In the genomic region with DNA sequence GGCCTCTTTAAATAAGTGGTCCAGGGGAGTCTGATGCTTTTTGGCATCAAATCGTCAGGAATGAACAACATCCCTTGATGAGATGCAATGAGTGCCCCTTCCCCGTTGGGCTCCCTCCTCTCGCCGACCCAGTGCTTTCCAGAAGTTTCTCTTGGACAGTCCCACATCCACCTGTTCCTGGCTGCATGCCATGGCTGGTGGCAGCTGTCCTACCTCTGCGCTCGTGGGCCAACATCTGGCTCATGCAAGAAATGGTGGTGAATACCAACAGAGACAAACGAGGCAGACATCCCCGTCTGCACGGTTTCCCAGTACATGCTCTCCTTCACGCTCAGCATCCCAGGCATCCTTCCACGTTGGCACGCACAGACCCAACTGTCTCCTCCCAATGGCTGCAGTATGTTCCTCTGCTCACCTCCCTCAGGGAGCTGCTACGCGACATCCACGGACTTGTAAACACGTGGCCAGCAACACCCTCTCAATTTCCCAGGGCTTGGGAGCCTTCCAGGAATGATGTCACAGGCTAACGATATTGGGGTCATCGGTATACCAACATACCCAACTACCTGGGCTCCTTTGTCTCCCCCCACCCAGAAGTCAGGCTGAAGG, we compare ENCODE assay signal across 21 cellular contexts. TPM values are rescaled to one million over a fixed set of nuclear protein-coding genes. Genes with fewer than 3 reads are reported as not detected.
DNase-seq lines count a peak whose midpoint lies in the region; ATAC-seq, FAIRE-seq and TF ChIP-seq lines count a peak whose summit lies in the region.
"Had no signal": no experiment of that assay in that cellular context is flagged by ENCODE, and none has a peak within 500 bp of the region (broad histone marks: within the 10 kb centered on the region; RNA-seq: fewer than 3 reads in every experiment).

No MANE protein-coding gene starts in this region.

- H3K4me1 ChIP-seq in Caco-2 (peaks cover 33% of the 10 kb centered on the region), HepG2 (ENCODE audit: insufficient read depth, low read length) (peaks cover 69% of the 10 kb centered on the region), neuronal stem cell (ENCODE audit: control insufficient read depth in 2 of 2, insufficient read depth in 1 of 2, low read depth in 1 of 2, low read length in 2 of 2) (peaks cover 0 to 5% of the 10 kb centered on the region in 2 donors)

- TF ChIP-seq CTCF in Caco-2 (IDR thresholded peaks at IDR 0.05; ENCODE audit: insufficient read depth in 1 of 2, low read depth in 1 of 2, low read length in 1 of 2, severe bottlenecking in 1 of 2, unreplicated experiment in 1 of 2) (no peak), HepG2 (CRISPR knock-in tag; IDR thresholded peaks at IDR 0.05) (no peak)

- H3K9ac ChIP-seq in HepG2 (ENCODE audit: insufficient read depth, low read depth, low read length) (no peak overlapping the region), neuronal stem cell (ENCODE audit: low read depth, low read length, poor library complexity) (no peak overlapping the region)

- POLR2A ChIA-PET in Caco-2 (lab: Charles Lee) (no interaction called here), HepG2 (lab: Yijun Ruan, JAX) (no interaction called here)

- H3K9me3 ChIP-seq in Caco-2 (no peaks in the 10 kb centered on the region), T-helper 17 cell (ENCODE audit: control insufficient read depth, low read length, poor library complexity, severe bottlenecking) (no peaks in the 10 kb centered on the region), HepG2 (ENCODE audit: low read length) (no peaks in the 10 kb centered on the region), neuronal stem cell (replicated peaks in 1 of 2; ENCODE audit: control insufficient read depth in 2 of 2, insufficient read depth in 1 of 2, low read depth in 1 of 2, low read length in 2 of 2) (no peaks in the 10 kb centered on the region)

- BruUV-seq in Caco-2 (replicated peaks; lab: Mats Ljungman, UMichigan) (no TSS peak), HepG2 (replicated peaks; lab: Mats Ljungman, UMichigan) (no TSS peak)

- H3K4me3 ChIP-seq in Caco-2 (ENCODE audit: low read depth, low read length) (no peak overlapping the region), HepG2 (replicated peaks in 1 of 3; ENCODE audit: insufficient read depth in 1 of 3, low read depth in 2 of 3, low read length in 3 of 3) (no peak overlapping the region), neuronal stem cell (ENCODE audit: low read length in 2 of 2) (no peak overlapping the region)

- no peaks in the 10 kb centered on the region for H3K9me3 Mint-ChIP-seq in Caco-2 (ENCODE audit: unreplicated experiment)
- peaks cover 0 to 3% of the 10 kb centered on the region in 2 donors for H3K9me3 Mint-ChIP-seq in activated naive CD4-positive, alpha-beta T cell treated with anti-CD3 and anti-CD28 coated beads, Interleukin-2, amount 50 U/mL, for 72 hours
- H3K9me3 Mint-ChIP-seq: CD4-positive, alpha-beta T cell; IgD-negative memory B cell had no signal

- CTCF ChIA-PET in Caco-2 (lab: Charles Lee) (no interaction called here), HepG2 (lab: Yijun Ruan, JAX; ENCODE audit: low intra/inter-chr PET ratio, low total read pairs) (interaction anchor here (1.4 kb wide), 1 partner anchor 65 kb away, joined by 4 read pairs; no protein-coding TSS in a partner anchor)

- H3K27me3 ChIP-seq in Caco-2 (replicated peaks; ENCODE audit: control insufficient read depth, insufficient read depth, low read length) (no peaks in the 10 kb centered on the region), HepG2 (ENCODE audit: control insufficient read depth in 1 of 2, insufficient read depth in 2 of 2, low read length in 2 of 2) (no peaks in the 10 kb centered on the region), neuronal stem cell (ENCODE audit: control insufficient read depth in 3 of 3, insufficient read depth in 3 of 3, low read depth in 1 of 3, low read length in 3 of 3) (no peaks in the 10 kb centered on the region)

- ATAC-seq in T-helper 17 cell, result no peak
- no peak for ATAC-seq in HepG2
- ATAC-seq in GM19035 (IDR thresholded peaks at IDR 0.05; ENCODE audit: unreplicated experiment), result no peak
- no peak for ATAC-seq in activated naive CD4-positive, alpha-beta T cell treated with anti-CD3 and anti-CD28 coated beads, Interleukin-2, amount 50 U/mL, for 72 hours

- H3K79me1 ChIP-seq in neuronal stem cell (ENCODE audit: low read depth, low read length), result peaks cover 2% of the 10 kb centered on the region

- FAIRE-seq in HepG2 (lab: Jason Lieb, UNC), result no peak

- TF ChIP-seq RAD21 in HepG2 (CRISPR knock-in tag; IDR thresholded peaks at IDR 0.05), result no peak

- no peak overlapping the region for H2AFZ ChIP-seq in HepG2 (ENCODE audit: low read length)
- no peak overlapping the region for H2AFZ ChIP-seq in neuronal stem cell (ENCODE audit: low read length)

- H4K20me1 ChIP-seq in HepG2 (ENCODE audit: insufficient read depth, low read length), result no peaks in the 10 kb centered on the region

- TF ChIP-seq EP300 in HepG2 (IDR thresholded peaks at IDR 0.05; ENCODE audit: low read depth in 2 of 2, low read length in 2 of 2) (no peak), HepG2 (CRISPR knock-in tag; IDR thresholded peaks at IDR 0.05; ENCODE audit: borderline replicate concordance) (no peak)

- peak overlapping the region; percentile 51 for H3K27ac Mint-ChIP-seq in Caco-2 (ENCODE audit: unreplicated experiment)
- no peak overlapping the region for H3K27ac Mint-ChIP-seq in T-helper 17 cell
- H3K27ac Mint-ChIP-seq in activated naive CD4-positive, alpha-beta T cell treated with anti-CD3 and anti-CD28 coated beads, Interleukin-2, amount 50 U/mL, for 72 hours, result no peak overlapping the region
- H3K27ac Mint-ChIP-seq: B cell; CD4-positive, alpha-beta T cell; IgD-negative memory B cell had no signal

- H3K79me2 ChIP-seq in HepG2 (ENCODE audit: insufficient read depth, low read length), result no peaks in the 10 kb centered on the region

- H4K91ac ChIP-seq in neuronal stem cell (ENCODE audit: low read depth, low read length, poor library complexity), result no peak overlapping the region

- no peak overlapping the region for H2AK5ac ChIP-seq in neuronal stem cell (ENCODE audit: low read depth, low read length)

- H3K36me3 Mint-ChIP-seq in Caco-2 (ENCODE audit: insufficient read depth, unreplicated experiment) (peaks cover 5% of the 10 kb centered on the region), T-helper 17 cell (ENCODE audit: low read depth) (no peaks in the 10 kb centered on the region)
- H3K36me3 Mint-ChIP-seq in activated naive CD4-positive, alpha-beta T cell treated with anti-CD3 and anti-CD28 coated beads, Interleukin-2, amount 50 U/mL, for 72 hours, result no peaks in the 10 kb centered on the region

- H3K4me2 ChIP-seq in HepG2 (ENCODE audit: low read depth, low read length) (no peak overlapping the region), neuronal stem cell (ENCODE audit: insufficient read depth, low read length, poor library complexity, severe bottlenecking) (no peak overlapping the region)

- no peak overlapping the region for H3K14ac ChIP-seq in neuronal stem cell (ENCODE audit: low read length)

- in situ Hi-C loops in HepG2 (cut with HindIII; ENCODE audit: extremely low pct_ligation_motif_present, low pct_unique_long_range_greater_than_20kb), result no loop called here

- WGBS in HepG2 (ENCODE audit: low lambda C conversion rate), result 97% methylated on average over 18 of the region's 18 CpGs
- no CpG with 5 or more reads among the region's 18 CpGs for WGBS in neuronal stem cell (ENCODE audit: extremely low coverage in 2 of 2, insufficient read length in 2 of 2, insufficient replicate concordance in 1 of 2), 2 donors

- H2BK15ac ChIP-seq in neuronal stem cell (ENCODE audit: low read length), result no peak overlapping the region

- DNase-seq in Caco-2 (no peak), T-helper 17 cell (no peak), HepG2 (ENCODE audit: low spot score) (no peak), neuronal stem cell (ENCODE audit: low spot score) (no peak), NCI-H2196 treated with DMSO at 0.1 percent for 48 hours (lab: John Stamatoyannopoulos, UW; ENCODE audit: unreplicated experiment) (no peak)
- DNase-seq in activated CD4-positive, alpha-beta T cell treated with anti-CD3 and anti-CD28 coated beads, Interleukin-2, amount 50 U/mL, for 48 hours, result no peak
- DNase-seq in activated naive CD4-positive, alpha-beta T cell treated with anti-CD3 and anti-CD28 coated beads, Interleukin-2, amount 50 U/mL, for 72 hours (ENCODE audit: low spot score in 2 of 2), result no peak
- DNase-seq: CD4-positive, alpha-beta T cell; DMS153; DMS79; GDM1; HCEC 1CT; Karpas-422; KBM-7 had no signal

- H2BK5ac ChIP-seq in neuronal stem cell (ENCODE audit: low read length), result no peak overlapping the region

- no peak for TF ChIP-seq POLR2A in HepG2 (IDR thresholded peaks at IDR 0.05; ENCODE audit: insufficient read depth in 1 of 2, low read depth in 2 of 2, low read length in 2 of 2)

- H3K27me3 Mint-ChIP-seq in Caco-2 (ENCODE audit: insufficient read depth, unreplicated experiment) (no peaks in the 10 kb centered on the region), T-helper 17 cell (no peaks in the 10 kb centered on the region)
- H3K27me3 Mint-ChIP-seq: B cell; CD4-positive, alpha-beta T cell; IgD-negative memory B cell had no signal

- H3K36me3 ChIP-seq in Caco-2 (ENCODE audit: control insufficient read depth, insufficient read depth, low read length) (no peaks in the 10 kb centered on the region), HepG2 (replicated peaks in 1 of 2; ENCODE audit: control insufficient read depth in 1 of 2, insufficient read depth in 2 of 2, low read length in 2 of 2) (no peaks in the 10 kb centered on the region; a peak in 1 of 5 replicates), neuronal stem cell (replicated peaks in 1 of 2; ENCODE audit: control insufficient read depth in 2 of 2, insufficient read depth in 2 of 2, low read length in 2 of 2) (no peaks in the 10 kb centered on the region)

- H2BK120ac ChIP-seq in neuronal stem cell (ENCODE audit: low read depth, low read length), result no peak overlapping the region

- H3K27ac ChIP-seq in HepG2 (ENCODE audit: extremely low read length, insufficient read depth, low read length) (peak overlapping the region; percentile 37), neuronal stem cell (replicated peaks; ENCODE audit: low read length) (no peak overlapping the region)
- H3K27ac ChIP-seq: C4-2B, HL-60 had no signal

- no peak overlapping the region for H4K8ac ChIP-seq in neuronal stem cell (ENCODE audit: low read depth, low read length)

- peak overlapping the region; percentile 6 for H3K18ac ChIP-seq in neuronal stem cell (ENCODE audit: low read length)

- peak overlapping the region; percentile 50 for H3K23ac ChIP-seq in neuronal stem cell (ENCODE audit: low read depth, low read length, poor library complexity)

- no peak overlapping the region for H3K4me3 Mint-ChIP-seq in Caco-2 (ENCODE audit: unreplicated experiment)
- peak overlapping the region; percentile 39 for H3K4me3 Mint-ChIP-seq in T-helper 17 cell
- H3K4me3 Mint-ChIP-seq: B cell; CD4-positive, alpha-beta T cell; IgD-negative memory B cell had no signal

- H3K4me1 Mint-ChIP-seq in Caco-2 (ENCODE audit: low read depth, unreplicated experiment), result peaks cover 19% of the 10 kb centered on the region
- no peaks in the 10 kb centered on the region for H3K4me1 Mint-ChIP-seq in T-helper 17 cell
- H3K4me1 Mint-ChIP-seq: B cell had no signal

- no peak overlapping the region for H3K4ac ChIP-seq in neuronal stem cell (ENCODE audit: low read length)

- H2BK12ac ChIP-seq in neuronal stem cell (ENCODE audit: low read length), result no peak overlapping the region

- intact Hi-C loops in Caco-2 (cut with micrococcal nuclease; ENCODE audit: unreplicated experiment) (no loop called here), HepG2 (cut with micrococcal nuclease; ENCODE audit: unreplicated experiment) (no loop called here)

RNA-seq across cellular contexts. Expression of gene PPP1R3G, which starts 37.5 kb away (rescaled TPM):
- total RNA-seq in Caco-2 (2022) (0.14 and 0.18 TPM in 2 replicates), T-helper 17 cell (not detected), HepG2 (2016; rRNA removed; fragmentation: Illumina TruSeq; extraction: Trizol) (0.56 and 1.2 TPM in 2 replicates)
- total RNA-seq in HepG2 (2016; cell fraction: cytosol; rRNA removed; fragmentation: Illumina TruSeq; extraction: Trizol; ENCODE audit: low read depth), result 0.18 and 0.20 TPM in 2 replicates
- total RNA-seq in HepG2 (2016; cell fraction: insoluble cytoplasmic fraction; rRNA removed; fragmentation: Illumina TruSeq; extraction: Trizol), result 0.61 and 1.0 TPM in 2 replicates
- total RNA-seq in HepG2 (2016; cell fraction: membrane; rRNA removed; fragmentation: Illumina TruSeq; extraction: Trizol), result 0.52 and 0.74 TPM in 2 replicates
- 0.88 and 1.0 TPM in 2 replicates for total RNA-seq in HepG2 (2016; cell fraction: nucleus; rRNA removed; fragmentation: Illumina TruSeq; extraction: Trizol)
- 1.3 and 1.8 TPM in 2 replicates for polyA plus RNA-seq in HepG2 (2011; rRNA removed)
- polyA plus RNA-seq in HepG2 (2011; cell fraction: cytosol; rRNA removed), result 1.5 and 1.9 TPM in 2 replicates
- polyA plus RNA-seq in HepG2 (2011; cell fraction: nucleus; rRNA removed), result 3.4 and 3.6 TPM in 2 replicates
- 2.0 and 2.2 TPM in 2 replicates for polyA plus RNA-seq in HepG2 (2012)
- polyA plus RNA-seq in HepG2 (2016; cell fraction: cytosol; fragmentation: Illumina TruSeq; extraction: Trizol; ENCODE audit: low read depth), result 0.11 TPM in 2 replicates
- polyA plus RNA-seq in HepG2 (2016; cell fraction: insoluble cytoplasmic fraction; fragmentation: Illumina TruSeq; extraction: Trizol; ENCODE audit: low read depth), result 0.44 and 0.60 TPM in 2 replicates
- 0.29 and 0.52 TPM in 2 replicates for polyA plus RNA-seq in HepG2 (2016; cell fraction: membrane; fragmentation: Illumina TruSeq; extraction: Trizol; ENCODE audit: low read depth)
- polyA plus RNA-seq in HepG2 (2016; cell fraction: nucleus; fragmentation: Illumina TruSeq; extraction: Trizol; ENCODE audit: insufficient read depth, low read depth), result 0.61 and 0.77 TPM in 2 replicates
- polyA minus RNA-seq in HepG2 (2011; rRNA and poly(A)+ RNA removed; ENCODE audit: low replicate concordance), result 0.14 and 3.0 TPM in 2 replicates
- polyA minus RNA-seq in HepG2 (2011; cell fraction: cytosol; rRNA and poly(A)+ RNA removed), result 2.1 and 2.3 TPM in 2 replicates
- polyA minus RNA-seq in HepG2 (2011; cell fraction: nucleus; rRNA and poly(A)+ RNA removed), result 4.5 and 4.8 TPM in 2 replicates
- 0.01 TPM for polyA plus RNA-seq in neuronal stem cell (2013, experiment 1 of 2)
- 0.04 TPM for polyA plus RNA-seq in neuronal stem cell (2013, experiment 2 of 2)
- under 1 TPM; 0.07 to 0.47 TPM for total RNA-seq in activated naive CD4-positive, alpha-beta T cell treated with anti-CD3 and anti-CD28 coated beads, Interleukin-2, amount 50 U/mL, for 72 hours
- total RNA-seq: CD4-positive, alpha-beta T cell; H4; HT1080 had no signal
